34 cellular contexts compared by ENCODE assay signal in genomic region chr17:53428913-53429312, GRCh38.
"Had no signal": no experiment of that assay in that cellular context is flagged by ENCODE, and none has a peak within 500 bp of the region (broad histone marks: within the 10 kb centered on the region; RNA-seq: fewer than 3 reads in every experiment).

No MANE protein-coding gene starts in this region.

- H3K9me3 ChIP-seq: MG63 had no signal

- DNase-seq: Karpas-422, Kasumi-1, MG63, MM.1S, MV-4-11, NCI-H1048, NCI-H1092, NCI-H1092 treated with DMSO at 0.1 percent for 48 hours, NCI-H1105, NCI-H1105 treated with DMSO at 0.1 percent for 48 hours, NCI-H1417, NCI-H1417 treated with DMSO at 0.1 percent for 48 hours, NCI-H1436, NCI-H1436 treated with DMSO at 0.1 percent for 48 hours, NCI-H146, NCI-H1694, NCI-H1694 treated with DMSO at 0.1 percent for 48 hours, NCI-H187, NCI-H187 treated with DMSO at 0.1 percent for 48 hours, NCI-H1930, NCI-H2029, NCI-H2029 treated with DMSO at 0.1 percent for 48 hours, NCI-H2081, NCI-H2081 treated with DMSO at 0.1 percent for 48 hours, NCI-H2107, NCI-H2171, NCI-H2171 treated with DMSO at 0.1 percent for 48 hours, NCI-H2227 treated with DMSO at 0.1 percent for 48 hours, NCI-H226, NCI-H345, NCI-H446, NCI-H446 treated with DMSO at 0.1 percent for 48 hours, NCI-H510A, NCI-H510A treated with DMSO at 0.1 percent for 48 hours had no signal

- H3K4me3 ChIP-seq: MG63 had no signal

- H3K36me3 ChIP-seq: MG63 had no signal
